20 cellular contexts compared by ENCODE assay signal in genomic region chr10:129897851-129898463, GRCh38.
A peak's percentile ranks its signal among the peaks of the same experiment; 100 is the strongest.
DNase-seq lines count a peak whose midpoint lies in the region; TF ChIP-seq lines count a peak whose summit lies in the region.
"Had no signal": no experiment of that assay in that cellular context is flagged by ENCODE, and none has a peak within 500 bp of the region (broad histone marks: within the 10 kb centered on the region; RNA-seq: fewer than 3 reads in every experiment).

No MANE protein-coding gene starts in this region.

- peaks cover 7% of the 10 kb centered on the region for H3K36me3 Mint-ChIP-seq in glutamatergic neuron (ENCODE audit: unreplicated experiment)
- H3K36me3 Mint-ChIP-seq: CD8-positive, alpha-beta T cell; T-cell had no signal

- no peak overlapping the region for H3K4me3 ChIP-seq in smooth muscle cell
- H3K4me3 ChIP-seq: A549; BLaER1 treated with 17β-estradiol and CSF1 and Interleukin-3, amounts not matched to agents 10 nM and 100 nM; GM23248 had no signal

- H3K27me3 ChIP-seq in smooth muscle cell (ENCODE audit: low read depth): peaks cover 4% of the 10 kb centered on the region
- H3K27me3 ChIP-seq: BLaER1 treated with 17β-estradiol and CSF1 and Interleukin-3, amounts not matched to agents 10 nM and 100 nM had no signal

- peaks cover 32% of the 10 kb centered on the region for H3K4me1 ChIP-seq in smooth muscle cell (ENCODE audit: low read depth)
- H3K4me1 ChIP-seq: A549 had no signal

- 74% methylated on average over 11 of the region's 11 CpGs for WGBS in smooth muscle cell (ENCODE audit: low lambda C conversion rate)

- no peaks in the 10 kb centered on the region for H4K20me1 ChIP-seq in smooth muscle cell (ENCODE audit: low read depth)
- H4K20me1 ChIP-seq: BLaER1 treated with 17β-estradiol and CSF1 and Interleukin-3, amounts not matched to agents 10 nM and 100 nM had no signal

- peak; percentile 21 for DNase-seq in NCI-H2171 treated with DMSO at 0.1 percent for 48 hours (lab: John Stamatoyannopoulos, UW)
- DNase-seq in NCI-H2171 (lab: John Stamatoyannopoulos, UW): no peak
- peak; percentile 78 for DNase-seq in NCI-H69 (lab: John Stamatoyannopoulos, UW)
- DNase-seq in glutamatergic neuron: no peak
- DNase-seq in retina: peak; percentile 44
- DNase-seq in smooth muscle cell (lab: John Stamatoyannopoulos, UW; ENCODE audit: unreplicated experiment): no peak
- DNase-seq in Ammon's horn (ENCODE audit: low spot score): no peak
- DNase-seq in KBM-7: no peak
- DNase-seq: Calu3; CD8-positive, alpha-beta T cell; NCI-H2107; NCI-H526; PC-3; RPMI8226; SHP77 treated with DMSO at 0.1 percent for 48 hours; T-cell had no signal

- H3F3A ChIP-seq in smooth muscle cell (ENCODE audit: low read depth): no peaks in the 10 kb centered on the region

- H3K79me2 ChIP-seq in smooth muscle cell (ENCODE audit: low read depth): no peaks in the 10 kb centered on the region

- H3K27me3 Mint-ChIP-seq in glutamatergic neuron (ENCODE audit: unreplicated experiment): peaks cover 61% of the 10 kb centered on the region

- no peak for TF ChIP-seq CTCF in glutamatergic neuron (IDR thresholded peaks at IDR 0.05; ENCODE audit: partially characterized antibody, unreplicated experiment)
- no peak for TF ChIP-seq CTCF in smooth muscle cell (IDR thresholded peaks at IDR 0.05; ENCODE audit: borderline replicate concordance, insufficient read depth, poor library complexity, severe bottlenecking)

- H3K4me2 ChIP-seq in smooth muscle cell: no peak overlapping the region
- H3K4me2 ChIP-seq: A549; BLaER1 treated with 17β-estradiol and CSF1 and Interleukin-3, amounts not matched to agents 10 nM and 100 nM; KMS-11 had no signal

- H3K36me3 ChIP-seq in smooth muscle cell (ENCODE audit: low read depth): no peaks in the 10 kb centered on the region
- H3K36me3 ChIP-seq: BLaER1 treated with 17β-estradiol and CSF1 and Interleukin-3, amounts not matched to agents 10 nM and 100 nM had no signal

- H3K9ac ChIP-seq in smooth muscle cell (ENCODE audit: low read depth): no peak overlapping the region
- H3K9ac ChIP-seq: BLaER1 treated with 17β-estradiol and CSF1 and Interleukin-3, amounts not matched to agents 10 nM and 100 nM; GM23248; KMS-11 had no signal

- H3K9me3 ChIP-seq in smooth muscle cell (replicated peaks; ENCODE audit: low read depth): no peaks in the 10 kb centered on the region
- H3K9me3 ChIP-seq: A549; BLaER1 treated with 17β-estradiol and CSF1 and Interleukin-3, amounts not matched to agents 10 nM and 100 nM had no signal

- peaks cover 87% of the 10 kb centered on the region for H3K4me1 Mint-ChIP-seq in glutamatergic neuron (ENCODE audit: low read depth, unreplicated experiment)
- H3K4me1 Mint-ChIP-seq: T-cell had no signal

- H3K9me3 Mint-ChIP-seq in glutamatergic neuron (ENCODE audit: unreplicated experiment): peaks cover 81% of the 10 kb centered on the region
- H3K9me3 Mint-ChIP-seq: CD8-positive, alpha-beta T cell; T-cell had no signal

- in situ Hi-C loops in KBM-7 (cut with MboI; ENCODE audit: low pct_unique_long_range_greater_than_20kb, low sequenced_read_pairs): no loop called here

- peak overlapping the region; percentile 94 for H3K27ac Mint-ChIP-seq in glutamatergic neuron (ENCODE audit: unreplicated experiment)
- H3K27ac Mint-ChIP-seq: CD8-positive, alpha-beta T cell; T-cell had no signal

- H2AFZ ChIP-seq in smooth muscle cell (ENCODE audit: low read depth): no peak overlapping the region
- H2AFZ ChIP-seq: GM23248 had no signal

- H3K27ac ChIP-seq in smooth muscle cell (ENCODE audit: low read depth): no peak overlapping the region
- H3K27ac ChIP-seq: A549; BLaER1 treated with 17β-estradiol and CSF1 and Interleukin-3, amounts not matched to agents 10 nM and 100 nM; GM23248; KMS-11 had no signal

- peak overlapping the region; percentile 68 for H3K4me3 Mint-ChIP-seq in glutamatergic neuron (ENCODE audit: unreplicated experiment)
- H3K4me3 Mint-ChIP-seq: CD8-positive, alpha-beta T cell; T-cell had no signal

Comparison
In these comparisons a context has a peak if more than half of its experiments do, and no peak if none do; other contexts are left out.
1. DNase-seq: peak in NCI-H2171 treated with DMSO at 0.1 percent for 48 hours (single experiment), NCI-H69 (single experiment) and retina (single experiment); none in NCI-H2171 (single experiment), glutamatergic neuron (single experiment), smooth muscle cell (single experiment), Ammon's horn (single experiment) and KBM-7 (single experiment).